21 cellular contexts compared by ENCODE assay signal in genomic region chr20:37506166-37506725, GRCh38. TPM values are rescaled to one million over a fixed set of nuclear protein-coding genes. Genes with fewer than 3 reads are reported as not detected.
DNase-seq lines count a peak whose midpoint lies in the region; ATAC-seq, FAIRE-seq and TF ChIP-seq lines count a peak whose summit lies in the region.
"Had no signal": no experiment of that assay in that cellular context is flagged by ENCODE, and none has a peak within 500 bp of the region (broad histone marks: within the 10 kb centered on the region; RNA-seq: fewer than 3 reads in every experiment).

No MANE protein-coding gene starts in this region.

- no peak for TF ChIP-seq POLR2A in right lobe of liver (IDR thresholded peaks at IDR 0.05)

- no peaks in the 10 kb centered on the region for H3K36me3 Mint-ChIP-seq in natural killer cell

- no peak overlapping the region for H3K4me3 Mint-ChIP-seq in natural killer cell
- H3K4me3 Mint-ChIP-seq: CD14-positive monocyte had no signal

- no peak for DNase-seq in HTR-8/SVneo (ENCODE audit: insufficient read length, low spot score)
- DNase-seq in WERI-Rb-1: no peak
- peak in 1 of 3 donors; percentile 34 for DNase-seq in right lobe of liver
- peak; percentile 69 for DNase-seq in small intestine
- DNase-seq in natural killer cell: no peak
- DNase-seq: AML-193, DND-41, H7, NCI-H187, NCI-H2107, NCI-H2227 treated with DMSO at 0.1 percent for 48 hours, NCI-H510A treated with DMSO at 0.1 percent for 48 hours, NCI-H774, SIG-M5 had no signal

- H3K9me3 Mint-ChIP-seq in natural killer cell: no peaks in the 10 kb centered on the region
- H3K9me3 Mint-ChIP-seq: CD14-positive monocyte had no signal

- peaks cover 5 to 7% of the 10 kb centered on the region in 2 donors for H3K4me1 Mint-ChIP-seq in natural killer cell
- H3K4me1 Mint-ChIP-seq: CD14-positive monocyte had no signal

- intact Hi-C loops in right lobe of liver (cut with DNase I) (no loop called here), natural killer cell (cut with micrococcal nuclease) (no loop called here)

- H3K4me3 ChIP-seq in WERI-Rb-1 (ENCODE audit: low read depth, low read length): no peak overlapping the region
- H3K4me3 ChIP-seq in right lobe of liver: no peak overlapping the region
- H3K4me3 ChIP-seq in small intestine (ENCODE audit: low read depth in 1 of 2, low read length in 2 of 2): no peak overlapping the region

- peak; percentile 63 for FAIRE-seq in HTR-8/SVneo (lab: Jason Lieb, UNC)
- FAIRE-seq in small intestine (lab: Jason Lieb, UNC): no peak

- 80% methylated on average over 4 of the region's 4 CpGs for WGBS in right lobe of liver (ENCODE audit: insufficient coverage, low coverage, low lambda C conversion rate, missing lambda C conversion rate)
- WGBS in small intestine, 3 donors: 62 to 80% (median 73%) methylated on average over 4 of the region's 4 CpGs

- H3K27me3 Mint-ChIP-seq in natural killer cell (ENCODE audit: low read depth in 2 of 2): no peaks in the 10 kb centered on the region

- H3K4me1 ChIP-seq in right lobe of liver: peaks cover 0 to 14% (median 3%) of the 10 kb centered on the region in 4 donors
- H3K4me1 ChIP-seq in small intestine (ENCODE audit: control insufficient read depth in 2 of 2, insufficient read depth in 1 of 2, low read depth in 1 of 2, low read length in 1 of 2): peaks cover 7 to 17% of the 10 kb centered on the region in 2 donors

- peak overlapping the region; percentile 38; the same call in 1 of the 2 replicates for H3K27ac ChIP-seq in WERI-Rb-1
- no peak overlapping the region for H3K27ac ChIP-seq in right lobe of liver
- no peak overlapping the region for H3K27ac ChIP-seq in small intestine (ENCODE audit: low read depth in 1 of 2, low read length in 1 of 2)
- H3K27ac ChIP-seq: KMS-11 had no signal

- ATAC-seq in right lobe of liver (peak in 3 of 4 donors; percentile 2 to 19 (median 3)), HG02870 (IDR thresholded peaks at IDR 0.05; ENCODE audit: unreplicated experiment) (no peak), natural killer cell (no peak), HG03439 (IDR thresholded peaks at IDR 0.05; ENCODE audit: unreplicated experiment) (no peak)

- TF ChIP-seq CTCF in WERI-Rb-1 (IDR thresholded peaks at IDR 0.05; ENCODE audit: low read depth, low read length) (no peak), right lobe of liver (IDR thresholded peaks at IDR 0.05) (no peak), natural killer cell (IDR thresholded peaks at IDR 0.05) (no peak)

- H3K27me3 ChIP-seq in WERI-Rb-1 (ENCODE audit: insufficient read depth, low read depth, severe bottlenecking): no peaks in the 10 kb centered on the region
- H3K27me3 ChIP-seq in right lobe of liver: no peaks in the 10 kb centered on the region
- H3K27me3 ChIP-seq in small intestine (ENCODE audit: control insufficient read depth in 2 of 2, insufficient read depth in 2 of 2, low read length in 2 of 2): no peaks in the 10 kb centered on the region

- no peak overlapping the region for H3K27ac Mint-ChIP-seq in natural killer cell
- H3K27ac Mint-ChIP-seq: CD14-positive monocyte had no signal

- peaks cover 20% of the 10 kb centered on the region for H3K36me3 ChIP-seq in WERI-Rb-1
- H3K36me3 ChIP-seq in right lobe of liver: peaks cover 0 to 7% (median 3%) of the 10 kb centered on the region in 4 donors
- peaks cover 3 to 4% of the 10 kb centered on the region in 2 donors for H3K36me3 ChIP-seq in small intestine (ENCODE audit: control insufficient read depth in 2 of 2, insufficient read depth in 2 of 2, low read length in 2 of 2)

- H3K9me3 ChIP-seq in WERI-Rb-1 (ENCODE audit: severe bottlenecking) (no peaks in the 10 kb centered on the region), right lobe of liver (no peaks in the 10 kb centered on the region), small intestine (ENCODE audit: control insufficient read depth, low read depth) (no peaks in the 10 kb centered on the region)

RNA-seq across cellular contexts. Expression of gene NNAT, which starts 14.8 kb away (rescaled TPM):
- not detected for total RNA-seq in right lobe of liver
- polyA plus RNA-seq in small intestine: 10 to 100 TPM in 1 of 3 donors, 1 to 10 TPM in 1, not detected in 1; 2.7 to 10.6 TPM
- total RNA-seq in natural killer cell: not detected
- total RNA-seq: G401, M059J, RPMI7951 had no signal
- polyA plus RNA-seq: CD14-positive monocyte had no signal

RNA-seq across cellular contexts. Expression of gene BLCAP, which starts 21.4 kb away (rescaled TPM):
- total RNA-seq in right lobe of liver (10 to 100 TPM; 32.7 to 75.5 (median 47.8) TPM), natural killer cell (10 to 100 TPM; 60.4 to 80.1 (median 77.9) TPM)
- 10 to 100 TPM; 57.3 to 67.8 (median 63.8) TPM for polyA plus RNA-seq in small intestine

Comparison
In these comparisons a context has a peak if more than half of its experiments do, and no peak if none do; other contexts are left out.
1. ATAC-seq: peak in right lobe of liver (3 of 4); none in HG02870 (single experiment), natural killer cell (0 of 3) and HG03439 (single experiment).